Comparison of ENCODE assay signal across 11 cellular contexts in the genomic region with DNA sequence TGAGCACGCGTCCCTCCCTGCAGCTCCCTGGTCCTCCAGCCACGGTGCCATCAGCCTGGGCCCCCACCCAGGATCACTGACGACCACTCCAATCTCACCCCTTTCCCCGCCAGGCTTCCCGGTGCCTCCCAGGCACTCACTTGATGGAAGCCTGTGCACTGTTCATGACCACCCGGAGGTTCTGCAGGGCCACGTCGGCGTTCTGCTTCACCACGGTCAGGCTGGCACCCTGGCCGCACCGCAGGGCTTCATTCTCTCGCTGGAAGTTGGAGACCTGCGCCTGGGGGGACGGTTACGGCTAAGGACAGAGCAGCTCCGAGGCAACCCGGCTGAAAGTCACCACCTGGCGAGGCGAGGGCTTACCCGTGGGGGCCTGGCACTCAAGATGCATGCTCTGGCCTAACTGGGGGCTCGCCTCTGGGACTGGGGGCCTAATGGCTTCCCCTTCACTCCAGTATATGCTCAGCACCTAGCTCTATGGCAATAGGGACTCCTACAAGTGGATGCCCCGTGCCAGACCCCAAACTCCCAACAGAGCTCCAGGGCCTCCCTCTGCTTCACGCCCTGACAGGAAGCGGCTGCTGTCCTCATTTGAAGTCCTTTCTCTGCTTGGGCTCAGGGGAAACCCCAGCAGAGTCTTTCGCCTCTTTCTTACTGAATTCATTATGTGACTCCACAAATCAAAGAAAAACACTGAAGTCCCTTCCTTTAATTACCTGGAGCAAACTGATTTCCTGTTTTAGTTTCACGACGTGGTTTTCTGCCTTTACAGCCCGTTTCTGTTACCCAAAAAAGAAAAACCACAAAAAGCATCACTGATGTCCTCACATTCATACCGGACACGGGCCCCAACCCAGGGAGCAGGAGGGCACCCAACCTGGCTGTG. TPM values are rescaled to one million over a fixed set of nuclear protein-coding genes. Genes with fewer than 3 reads are reported as not detected.
DNase-seq lines count a peak whose midpoint lies in the region; ATAC-seq and TF ChIP-seq lines count a peak whose summit lies in the region.
"Had no signal": no experiment of that assay in that cellular context is flagged by ENCODE, and none has a peak within 500 bp of the region (broad histone marks: within the 10 kb centered on the region; RNA-seq: fewer than 3 reads in every experiment).

No MANE protein-coding gene starts in this region.

- intact Hi-C loops in CD8-positive, alpha-beta T cell (cut with DNase I, micrococcal nuclease): loop anchor here in 1 of 2 experiments (5.0 kb wide), 1 partner anchor 442 kb away; the partner anchor contains the start of gene UBAC1

- no peaks in the 10 kb centered on the region for H3K9me3 ChIP-seq in CD8-positive, alpha-beta T cell (ENCODE audit: low read length)
- H3K9me3 ChIP-seq: prostate gland had no signal

- CTCF ChIA-PET in CD8-positive, alpha-beta T cell (lab: Charles Lee): interaction anchor here (0.9 to 1.2 kb wide), 4 partner anchors 10 to 41 kb away, joined by 3 to 4 read pairs (median 3); partner anchors contain the start of gene DNLZ

- H3K9me3 Mint-ChIP-seq in CD8-positive, alpha-beta T cell: no peaks in the 10 kb centered on the region
- H3K9me3 Mint-ChIP-seq in natural killer cell treated with Interleukin-12 subunit alpha and Interleukin-12 subunit beta and Interleukin-15 and Interleukin-18, amount 100 ng/mL, for 72 hours: no peaks in the 10 kb centered on the region

- peaks cover 41% of the 10 kb centered on the region for H3K36me3 Mint-ChIP-seq in CD8-positive, alpha-beta T cell
- peaks cover 5% of the 10 kb centered on the region for H3K36me3 Mint-ChIP-seq in natural killer cell treated with Interleukin-12 subunit alpha and Interleukin-12 subunit beta and Interleukin-15 and Interleukin-18, amount 100 ng/mL, for 72 hours

- peaks cover 18% of the 10 kb centered on the region for H3K36me3 ChIP-seq in CD8-positive, alpha-beta T cell (ENCODE audit: insufficient read depth, low read length)
- H3K36me3 ChIP-seq: prostate gland had no signal

- peak overlapping the region; percentile 85 for H3K27ac Mint-ChIP-seq in CD8-positive, alpha-beta T cell
- peak overlapping the region; percentile 82 to 93 for H3K27ac Mint-ChIP-seq in natural killer cell treated with Interleukin-12 subunit alpha and Interleukin-12 subunit beta and Interleukin-15 and Interleukin-18, amount 100 ng/mL, for 72 hours

- H3K27me3 Mint-ChIP-seq in CD8-positive, alpha-beta T cell (ENCODE audit: low read depth): no peaks in the 10 kb centered on the region
- H3K27me3 Mint-ChIP-seq in natural killer cell treated with Interleukin-12 subunit alpha and Interleukin-12 subunit beta and Interleukin-15 and Interleukin-18, amount 100 ng/mL, for 72 hours: no peaks in the 10 kb centered on the region

- TF ChIP-seq CTCF in CD8-positive, alpha-beta T cell (IDR thresholded peaks at IDR 0.05): no peak

- no peaks in the 10 kb centered on the region for H3K27me3 ChIP-seq in CD8-positive, alpha-beta T cell (ENCODE audit: insufficient read depth, low read length)

- peak overlapping the region; percentile 33 for H3K27ac ChIP-seq in CD8-positive, alpha-beta T cell (ENCODE audit: low read depth, low read length)
- H3K27ac ChIP-seq: prostate gland had no signal

- DNase-seq in CD8-positive, alpha-beta T cell: peak in 3 of 7 experiments; percentile 27 to 42 (median 41)
- DNase-seq in MV-4-11 (lab: John Stamatoyannopoulos, UW) (peak; percentile 11), GM03348 (ENCODE audit: low spot score) (no peak), NCI-H510A (lab: John Stamatoyannopoulos, UW) (no peak), AG08396 (ENCODE audit: low spot score) (no peak)
- DNase-seq in activated T-cell treated with anti-CD3 and anti-CD28 coated beads, Interleukin-2, amount 50 U/mL, for 48 hours: peak; percentile 58 to 67
- DNase-seq in natural killer cell treated with Interleukin-12 subunit alpha and Interleukin-12 subunit beta and Interleukin-15 and Interleukin-18, amount 100 ng/mL, for 72 hours (ENCODE audit: low spot score): no peak
- DNase-seq: C1 segment of cervical spinal cord, SHP77 had no signal

- H3K4me1 Mint-ChIP-seq in CD8-positive, alpha-beta T cell (ENCODE audit: low read depth): peaks cover 50% of the 10 kb centered on the region
- H3K4me1 Mint-ChIP-seq in natural killer cell treated with Interleukin-12 subunit alpha and Interleukin-12 subunit beta and Interleukin-15 and Interleukin-18, amount 100 ng/mL, for 72 hours (ENCODE audit: low read depth in 2 of 2): peaks cover 36 to 44% of the 10 kb centered on the region in 2 donors

- peaks cover 56% of the 10 kb centered on the region for H3K4me1 ChIP-seq in CD8-positive, alpha-beta T cell (ENCODE audit: insufficient read depth, low read length)

- H3K4me3 ChIP-seq in CD8-positive, alpha-beta T cell (ENCODE audit: low read depth, low read length): peak overlapping the region; percentile 33
- H3K4me3 ChIP-seq: prostate gland had no signal

- peak overlapping the region; percentile 58 for H3K4me3 Mint-ChIP-seq in CD8-positive, alpha-beta T cell
- H3K4me3 Mint-ChIP-seq in natural killer cell treated with Interleukin-12 subunit alpha and Interleukin-12 subunit beta and Interleukin-15 and Interleukin-18, amount 100 ng/mL, for 72 hours: peak overlapping the region; percentile 77

- POLR2A ChIA-PET in CD8-positive, alpha-beta T cell (lab: Charles Lee): no interaction called here

- no peak for ATAC-seq in CD8-positive, alpha-beta T cell
- ATAC-seq in natural killer cell treated with Interleukin-12 subunit alpha and Interleukin-12 subunit beta and Interleukin-15 and Interleukin-18, amount 100 ng/mL, for 72 hours: peak; percentile 53 to 61
- no peak for ATAC-seq in HG03025 (IDR thresholded peaks at IDR 0.05; ENCODE audit: low FRiP score, unreplicated experiment)

RNA-seq across cellular contexts. Expression of gene SNAPC4, which starts 4.2 kb away (rescaled TPM):
- total RNA-seq in CD8-positive, alpha-beta T cell: 1 to 10 TPM; 6.7 TPM
- total RNA-seq in natural killer cell treated with Interleukin-12 subunit alpha and Interleukin-12 subunit beta and Interleukin-15 and Interleukin-18, amount 100 ng/mL, for 72 hours: 10 to 100 TPM; 11.3 to 48.5 TPM

RNA-seq across cellular contexts. Expression of gene ENTR1, which starts 6.3 kb away (rescaled TPM):
- total RNA-seq in CD8-positive, alpha-beta T cell: 10 to 100 TPM; 33.0 to 34.4 TPM
- 10 to 100 TPM; 24.1 to 86.6 TPM for total RNA-seq in natural killer cell treated with Interleukin-12 subunit alpha and Interleukin-12 subunit beta and Interleukin-15 and Interleukin-18, amount 100 ng/mL, for 72 hours

RNA-seq across cellular contexts. Expression of gene PMPCA, which starts 6.3 kb away (rescaled TPM):
- total RNA-seq in CD8-positive, alpha-beta T cell: 100 to 1,000 TPM; 107 to 111 TPM
- 100 to 1,000 TPM in 1 of 2 donors, 10 to 100 TPM in 1; 66.2 to 107 TPM for total RNA-seq in natural killer cell treated with Interleukin-12 subunit alpha and Interleukin-12 subunit beta and Interleukin-15 and Interleukin-18, amount 100 ng/mL, for 72 hours

RNA-seq across cellular contexts. Expression of gene CARD9, which starts 30.7 kb away (rescaled TPM):
- under 1 TPM; 0.14 to 0.31 TPM for total RNA-seq in CD8-positive, alpha-beta T cell
- 1 to 10 TPM; 2.8 to 9.4 TPM for total RNA-seq in natural killer cell treated with Interleukin-12 subunit alpha and Interleukin-12 subunit beta and Interleukin-15 and Interleukin-18, amount 100 ng/mL, for 72 hours

RNA-seq across cellular contexts. Expression of gene INPP5E, which starts 35.5 kb away (rescaled TPM):
- total RNA-seq in CD8-positive, alpha-beta T cell: 10 to 100 TPM; 11.4 to 12.7 TPM
- 10 to 100 TPM; 10.4 to 18.1 TPM for total RNA-seq in natural killer cell treated with Interleukin-12 subunit alpha and Interleukin-12 subunit beta and Interleukin-15 and Interleukin-18, amount 100 ng/mL, for 72 hours

Comparison
In these comparisons a context has a peak if more than half of its experiments do, and no peak if none do; other contexts are left out.
1. ATAC-seq: peak in natural killer cell treated with Interleukin-12 subunit alpha and Interleukin-12 subunit beta and Interleukin-15 and Interleukin-18, amount 100 ng/mL, for 72 hours (2 of 2); none in CD8-positive, alpha-beta T cell (single experiment) and HG03025 (single experiment).
2. DNase-seq: peak in MV-4-11 (single experiment) and activated T-cell treated with anti-CD3 and anti-CD28 coated beads, Interleukin-2, amount 50 U/mL, for 48 hours (2 of 2); none in natural killer cell treated with Interleukin-12 subunit alpha and Interleukin-12 subunit beta and Interleukin-15 and Interleukin-18, amount 100 ng/mL, for 72 hours (single experiment), GM03348 (single experiment), NCI-H510A (single experiment) and AG08396 (single experiment).